ENCODE assay signal across 10 cellular contexts in genomic region chr10:71268247-71268691, GRCh38. TPM values are rescaled to one million over a fixed set of nuclear protein-coding genes. Genes with fewer than 3 reads are reported as not detected.
DNase-seq lines count a peak whose midpoint lies in the region; ATAC-seq, FAIRE-seq and TF ChIP-seq lines count a peak whose summit lies in the region.
"Had no signal": no experiment of that assay in that cellular context is flagged by ENCODE, and none has a peak within 500 bp of the region (broad histone marks: within the 10 kb centered on the region; RNA-seq: fewer than 3 reads in every experiment).

No MANE protein-coding gene starts in this region.

- ATAC-seq in SK-N-SH treated with all-trans-retinoic acid at 6 μM for 48 hours (peak; percentile 38), natural killer cell (no peak), HG03108 (IDR thresholded peaks at IDR 0.05; ENCODE audit: unreplicated experiment) (no peak)

- intact Hi-C loops in sigmoid colon (cut with DNase I) = loop anchor here (5.0 kb wide), 1 partner anchor 341 kb away; no protein-coding TSS in a partner anchor
- intact Hi-C loops in natural killer cell (cut with micrococcal nuclease) = no loop called here

- H3K4me1 ChIP-seq in sigmoid colon = peaks cover 2 to 52% (median 33%) of the 10 kb centered on the region in 4 donors
- H3K4me1 ChIP-seq in small intestine (ENCODE audit: control insufficient read depth in 2 of 2, insufficient read depth in 1 of 2, low read depth in 1 of 2, low read length in 1 of 2) = no peaks in the 10 kb centered on the region

- no peak overlapping the region for H3K4me3 ChIP-seq in sigmoid colon
- H3K4me3 ChIP-seq in small intestine (ENCODE audit: low read depth in 1 of 2, low read length in 2 of 2) = no peak overlapping the region

- peak overlapping the region in 1 of 4 donors; percentile 26 for H3K27ac ChIP-seq in sigmoid colon
- H3K27ac ChIP-seq in small intestine (ENCODE audit: low read depth in 1 of 2, low read length in 1 of 2) = no peak overlapping the region

- H3K36me3 ChIP-seq in sigmoid colon = no peaks in the 10 kb centered on the region
- H3K36me3 ChIP-seq in small intestine (ENCODE audit: control insufficient read depth in 2 of 2, insufficient read depth in 2 of 2, low read length in 2 of 2) = no peaks in the 10 kb centered on the region

- no peaks in the 10 kb centered on the region for H3K36me3 Mint-ChIP-seq in glutamatergic neuron (ENCODE audit: unreplicated experiment)
- H3K36me3 Mint-ChIP-seq in natural killer cell = no peaks in the 10 kb centered on the region

- DNase-seq in glutamatergic neuron (peak; percentile 63), sigmoid colon (no peak), natural killer cell (no peak), small intestine (no peak), occipital lobe (lab: John Stamatoyannopoulos, UW) (no peak)
- DNase-seq: stimulated activated CD4-positive, alpha-beta T cell treated with anti-CD3 and anti-CD28 coated beads, Interleukin-2, amount 100 ng/mL, for 48 hours had no signal

- H3K27ac Mint-ChIP-seq in glutamatergic neuron (ENCODE audit: unreplicated experiment) = peak overlapping the region; percentile 54
- no peak overlapping the region for H3K27ac Mint-ChIP-seq in natural killer cell
- H3K27ac Mint-ChIP-seq: dendritic cell treated with granulocyte-macrophage colony-stimulating factor and Interleukin-4, amounts not matched to agents 40 ng/mL and 50 ng/mL, for 4 days had no signal

- H3K27me3 Mint-ChIP-seq in glutamatergic neuron (ENCODE audit: unreplicated experiment) = peaks cover 19% of the 10 kb centered on the region
- peaks cover 0 to 2% of the 10 kb centered on the region in 2 donors for H3K27me3 Mint-ChIP-seq in natural killer cell (ENCODE audit: low read depth in 2 of 2)

- H3K9me3 Mint-ChIP-seq in glutamatergic neuron (ENCODE audit: unreplicated experiment) = peaks cover 12% of the 10 kb centered on the region
- no peaks in the 10 kb centered on the region for H3K9me3 Mint-ChIP-seq in natural killer cell
- H3K9me3 Mint-ChIP-seq: dendritic cell treated with granulocyte-macrophage colony-stimulating factor and Interleukin-4, amounts not matched to agents 40 ng/mL and 50 ng/mL, for 4 days had no signal

- WGBS in sigmoid colon, 2 donors = 72 to 80% methylated on average over 8 of the region's 8 CpGs
- WGBS in small intestine, 3 donors = 61 to 73% (median 68%) methylated on average over 8 of the region's 8 CpGs

- 0 out of 3 replicates have a peak, but pooled peaks have one; percentile 22 for TF ChIP-seq CTCF in GM12872 (IDR thresholded peaks at IDR 0.05; ENCODE audit: insufficient read depth, low read depth, low read length)
- peak; percentile 50 for TF ChIP-seq CTCF in glutamatergic neuron (IDR thresholded peaks at IDR 0.05; ENCODE audit: partially characterized antibody, unreplicated experiment)
- TF ChIP-seq CTCF in sigmoid colon (IDR thresholded peaks at IDR 0.05) = peak; percentile 29 to 38 (median 33)
- TF ChIP-seq CTCF in natural killer cell (IDR thresholded peaks at IDR 0.05) = no peak

- H3K4me3 Mint-ChIP-seq in glutamatergic neuron (ENCODE audit: unreplicated experiment) = peak overlapping the region; percentile 18
- no peak overlapping the region for H3K4me3 Mint-ChIP-seq in natural killer cell
- H3K4me3 Mint-ChIP-seq: dendritic cell treated with granulocyte-macrophage colony-stimulating factor and Interleukin-4, amounts not matched to agents 40 ng/mL and 50 ng/mL, for 4 days had no signal

- H3K9me3 ChIP-seq in sigmoid colon (no peaks in the 10 kb centered on the region), small intestine (ENCODE audit: control insufficient read depth, low read depth) (no peaks in the 10 kb centered on the region)

- peaks cover 48% of the 10 kb centered on the region for H3K4me1 Mint-ChIP-seq in glutamatergic neuron (ENCODE audit: low read depth, unreplicated experiment)
- peaks cover 0 to 5% of the 10 kb centered on the region in 2 donors for H3K4me1 Mint-ChIP-seq in natural killer cell

- H3K27me3 ChIP-seq in sigmoid colon (no peaks in the 10 kb centered on the region), small intestine (ENCODE audit: control insufficient read depth in 2 of 2, insufficient read depth in 2 of 2, low read length in 2 of 2) (no peaks in the 10 kb centered on the region)

- TF ChIP-seq EP300 in sigmoid colon (IDR thresholded peaks at IDR 0.05) = no peak

- FAIRE-seq in small intestine (lab: Jason Lieb, UNC) = no peak

- no peak for TF ChIP-seq POLR2A in sigmoid colon (IDR thresholded peaks at IDR 0.05)

TF ChIP-seq in SK-N-SH treated with all-trans-retinoic acid at 6 μM for 48 hours, 23 proteins besides CTCF, POLR2A, EP300 and RAD21:
- no peak for TF ChIP-seq TSHZ2 (CRISPR knock-in tag; IDR thresholded peaks at IDR 0.05)
- TF ChIP-seq ZNF70 (CRISPR knock-in tag; IDR thresholded peaks at IDR 0.05) = peak; percentile 89

RNA-seq across cellular contexts. Expression of gene SLC29A3, which starts 50.8 kb away (rescaled TPM):
- total RNA-seq in glutamatergic neuron (ENCODE audit: unreplicated experiment) (7.8 TPM), sigmoid colon (1 to 10 TPM; 2.9 to 6.2 (median 4.7) TPM), natural killer cell (1 to 10 TPM; 4.0 to 6.6 (median 5.3) TPM), occipital lobe (0.78 TPM)
- polyA plus RNA-seq in sigmoid colon (1 to 10 TPM; 2.3 to 5.0 (median 3.6) TPM), small intestine (1 to 10 TPM in 2 of 3 donors, under 1 TPM in 1; 0.45 to 4.3 (median 1.1) TPM)

RNA-seq across cellular contexts. Expression of gene UNC5B, which starts 55.9 kb away (rescaled TPM):
- 22.6 TPM for total RNA-seq in glutamatergic neuron (ENCODE audit: unreplicated experiment)
- total RNA-seq in sigmoid colon = 1 to 10 TPM; 1.4 to 3.0 (median 1.7) TPM
- 10 to 100 TPM in 1 of 3 donors, 1 to 10 TPM in 2; 1.8 to 12.7 (median 2.8) TPM for polyA plus RNA-seq in sigmoid colon
- under 1 TPM; 0.09 to 0.65 (median 0.09) TPM for total RNA-seq in natural killer cell
- 10 to 100 TPM in 1 of 3 donors, 1 to 10 TPM in 1, under 1 TPM in 1; 0.27 to 10.9 (median 2.5) TPM for polyA plus RNA-seq in small intestine
- total RNA-seq in occipital lobe = 3.9 TPM
